1 cellular context compared by ENCODE assay signal in the genomic region with DNA sequence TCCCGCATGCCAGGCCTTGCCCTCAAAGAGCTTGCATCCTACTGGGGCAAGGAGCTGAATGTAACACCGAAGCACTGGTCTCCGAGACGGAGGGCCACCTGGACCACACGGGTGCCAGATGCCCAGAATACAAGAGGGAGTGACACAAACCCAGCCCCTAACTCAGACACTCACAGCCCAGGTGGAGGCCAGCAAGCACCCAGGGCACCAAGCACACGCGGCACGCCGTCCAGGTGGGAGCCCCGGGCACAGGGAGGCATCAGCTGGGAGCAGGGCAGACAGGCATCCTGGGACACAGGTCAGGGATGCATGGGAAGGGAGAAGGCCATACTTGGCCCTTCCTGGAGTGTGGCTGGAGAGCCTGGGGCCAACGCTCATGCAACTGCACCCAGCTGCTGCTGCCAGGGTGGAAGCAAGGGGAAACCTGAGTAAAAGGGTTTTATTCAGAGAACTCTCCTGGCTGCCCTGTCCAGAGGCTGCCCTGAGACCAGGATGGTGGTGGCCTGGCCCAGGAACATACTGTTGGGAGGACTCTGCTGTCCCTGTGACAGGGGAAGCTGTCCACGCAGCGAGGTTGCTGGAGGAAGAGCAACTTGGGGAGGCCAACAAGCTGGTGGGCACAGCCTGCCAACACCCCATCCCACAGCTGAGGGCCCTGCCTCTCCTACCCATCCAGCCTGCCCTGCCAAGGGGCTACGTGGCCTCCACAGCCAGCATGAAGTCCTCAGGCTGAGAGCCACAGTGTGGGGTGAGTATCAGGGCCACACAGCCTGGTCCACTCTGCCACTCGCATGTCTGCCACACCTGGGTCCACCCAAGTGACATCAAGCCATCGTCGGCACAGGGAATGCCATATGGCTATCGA.
TF ChIP-seq lines count a peak whose summit lies in the region.

No MANE protein-coding gene starts in this region.

TF ChIP-seq in GM23338, 12 proteins besides CTCF, POLR2A, EP300 and RAD21 (continued from another document):
- TF ChIP-seq, protein P1, sequence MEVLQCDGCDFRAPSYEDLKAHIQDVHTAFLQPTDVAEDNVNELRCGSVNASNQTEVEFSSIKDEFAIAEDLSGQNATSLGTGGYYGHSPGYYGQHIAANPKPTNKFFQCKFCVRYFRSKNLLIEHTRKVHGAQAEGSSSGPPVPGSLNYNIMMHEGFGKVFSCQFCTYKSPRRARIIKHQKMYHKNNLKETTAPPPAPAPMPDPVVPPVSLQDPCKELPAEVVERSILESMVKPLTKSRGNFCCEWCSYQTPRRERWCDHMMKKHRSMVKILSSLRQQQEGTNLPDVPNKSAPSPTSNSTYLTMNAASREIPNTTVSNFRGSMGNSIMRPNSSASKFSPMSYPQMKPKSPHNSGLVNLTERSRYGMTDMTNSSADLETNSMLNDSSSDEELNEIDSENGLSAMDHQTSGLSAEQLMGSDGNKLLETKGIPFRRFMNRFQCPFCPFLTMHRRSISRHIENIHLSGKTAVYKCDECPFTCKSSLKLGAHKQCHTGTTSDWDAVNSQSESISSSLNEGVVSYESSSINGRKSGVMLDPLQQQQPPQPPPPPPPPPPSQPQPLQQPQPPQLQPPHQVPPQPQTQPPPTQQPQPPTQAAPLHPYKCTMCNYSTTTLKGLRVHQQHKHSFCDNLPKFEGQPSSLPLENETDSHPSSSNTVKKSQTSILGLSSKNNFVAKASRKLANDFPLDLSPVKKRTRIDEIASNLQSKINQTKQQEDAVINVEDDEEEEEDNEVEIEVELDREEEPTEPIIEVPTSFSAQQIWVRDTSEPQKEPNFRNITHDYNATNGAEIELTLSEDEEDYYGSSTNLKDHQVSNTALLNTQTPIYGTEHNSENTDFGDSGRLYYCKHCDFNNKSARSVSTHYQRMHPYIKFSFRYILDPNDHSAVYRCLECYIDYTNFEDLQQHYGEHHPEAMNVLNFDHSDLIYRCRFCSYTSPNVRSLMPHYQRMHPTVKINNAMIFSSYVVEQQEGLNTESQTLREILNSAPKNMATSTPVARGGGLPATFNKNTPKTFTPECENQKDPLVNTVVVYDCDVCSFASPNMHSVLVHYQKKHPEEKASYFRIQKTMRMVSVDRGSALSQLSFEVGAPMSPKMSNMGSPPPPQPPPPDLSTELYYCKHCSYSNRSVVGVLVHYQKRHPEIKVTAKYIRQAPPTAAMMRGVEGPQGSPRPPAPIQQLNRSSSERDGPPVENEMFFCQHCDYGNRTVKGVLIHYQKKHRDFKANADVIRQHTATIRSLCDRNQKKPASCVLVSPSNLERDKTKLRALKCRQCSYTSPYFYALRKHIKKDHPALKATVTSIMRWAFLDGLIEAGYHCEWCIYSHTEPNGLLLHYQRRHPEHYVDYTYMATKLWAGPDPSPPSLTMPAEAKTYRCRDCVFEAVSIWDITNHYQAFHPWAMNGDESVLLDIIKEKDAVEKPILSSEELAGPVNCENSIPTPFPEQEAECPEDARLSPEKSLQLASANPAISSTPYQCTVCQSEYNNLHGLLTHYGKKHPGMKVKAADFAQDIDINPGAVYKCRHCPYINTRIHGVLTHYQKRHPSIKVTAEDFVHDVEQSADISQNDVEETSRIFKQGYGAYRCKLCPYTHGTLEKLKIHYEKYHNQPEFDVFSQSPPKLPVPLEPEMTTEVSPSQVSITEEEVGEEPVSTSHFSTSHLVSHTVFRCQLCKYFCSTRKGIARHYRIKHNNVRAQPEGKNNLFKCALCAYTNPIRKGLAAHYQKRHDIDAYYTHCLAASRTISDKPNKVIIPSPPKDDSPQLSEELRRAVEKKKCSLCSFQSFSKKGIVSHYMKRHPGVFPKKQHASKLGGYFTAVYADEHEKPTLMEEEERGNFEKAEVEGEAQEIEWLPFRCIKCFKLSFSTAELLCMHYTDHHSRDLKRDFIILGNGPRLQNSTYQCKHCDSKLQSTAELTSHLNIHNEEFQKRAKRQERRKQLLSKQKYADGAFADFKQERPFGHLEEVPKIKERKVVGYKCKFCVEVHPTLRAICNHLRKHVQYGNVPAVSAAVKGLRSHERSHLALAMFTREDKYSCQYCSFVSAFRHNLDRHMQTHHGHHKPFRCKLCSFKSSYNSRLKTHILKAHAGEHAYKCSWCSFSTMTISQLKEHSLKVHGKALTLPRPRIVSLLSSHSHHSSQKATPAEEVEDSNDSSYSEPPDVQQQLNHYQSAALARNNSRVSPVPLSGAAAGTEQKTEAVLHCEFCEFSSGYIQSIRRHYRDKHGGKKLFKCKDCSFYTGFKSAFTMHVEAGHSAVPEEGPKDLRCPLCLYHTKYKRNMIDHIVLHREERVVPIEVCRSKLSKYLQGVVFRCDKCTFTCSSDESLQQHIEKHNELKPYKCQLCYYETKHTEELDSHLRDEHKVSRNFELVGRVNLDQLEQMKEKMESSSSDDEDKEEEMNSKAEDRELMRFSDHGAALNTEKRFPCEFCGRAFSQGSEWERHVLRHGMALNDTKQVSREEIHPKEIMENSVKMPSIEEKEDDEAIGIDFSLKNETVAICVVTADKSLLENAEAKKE (CRISPR knock-in tag; IDR thresholded peaks at IDR 0.05), result no peak
